Comparison of ENCODE assay signal across 8 cellular contexts in the genomic region with DNA sequence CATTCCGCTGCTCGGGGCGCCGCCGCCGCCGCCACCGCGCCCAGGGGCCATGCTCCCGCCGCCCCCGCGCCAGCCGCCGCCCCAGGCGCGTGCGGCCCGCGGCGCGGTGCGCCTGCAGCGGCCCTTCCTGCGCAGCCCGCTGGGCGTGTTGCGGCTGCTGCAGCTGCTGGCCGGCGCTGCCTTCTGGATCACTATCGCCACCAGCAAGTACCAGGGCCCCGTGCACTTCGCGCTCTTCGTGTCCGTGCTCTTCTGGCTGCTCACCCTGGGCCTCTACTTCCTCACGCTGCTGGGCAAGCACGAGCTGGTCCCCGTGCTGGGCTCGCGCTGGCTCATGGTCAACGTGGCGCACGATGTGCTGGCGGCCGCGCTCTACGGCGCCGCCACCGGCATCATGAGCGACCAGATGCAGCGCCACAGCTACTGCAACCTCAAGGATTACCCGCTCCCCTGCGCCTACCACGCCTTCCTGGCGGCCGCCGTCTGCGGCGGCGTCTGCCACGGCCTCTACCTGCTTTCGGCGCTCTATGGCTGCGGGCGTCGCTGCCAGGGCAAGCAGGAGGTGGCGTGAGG. TPM values are rescaled to one million over a fixed set of nuclear protein-coding genes. Genes with fewer than 3 reads are reported as not detected.
DNase-seq lines count a peak whose midpoint lies in the region; ATAC-seq and TF ChIP-seq lines count a peak whose summit lies in the region.

No MANE protein-coding gene starts in this region.

- ATAC-seq in GM18867 (IDR thresholded peaks at IDR 0.05; ENCODE audit: unreplicated experiment) (peak; percentile 83), HG03095 (IDR thresholded peaks at IDR 0.05; ENCODE audit: unreplicated experiment) (peak; percentile 77), naive B cell (ENCODE audit: low read depth in 2 of 2) (peak; percentile 78 to 85)

- H3K27ac ChIP-seq in substantia nigra (ENCODE audit: low read depth, low read length, poor library complexity, severe bottlenecking), result peak overlapping the region; percentile 61

- peak overlapping the region; percentile 81 to 99 (median 98) for H3K4me3 Mint-ChIP-seq in naive B cell

- peak overlapping the region in 5 of 6 donors; percentile 69 to 98 (median 78) for H3K27ac Mint-ChIP-seq in naive B cell

- TF ChIP-seq CTCF in AG10803 (conservative IDR thresholded peaks at IDR 0.05; ENCODE audit: low read length), result peak; percentile 29

- DNase-seq in AG10803 (ENCODE audit: low read depth) (peak; percentile 74), NOMO-1 treated with DMSO at 0.1 percent for 48 hours (lab: John Stamatoyannopoulos, UW; ENCODE audit: unreplicated experiment) (peak; percentile 50), fibroblast of gingiva (ENCODE audit: low read depth) (peak; percentile 70), naive B cell (peak; percentile 54), substantia nigra (lab: John Stamatoyannopoulos, UW) (peak in 48 of 49 donors; percentile 12 to 84 (median 58))
- peak; percentile 14 to 39 for DNase-seq in activated T-helper 1 cell treated with anti-CD3 and anti-CD28 coated beads, Interleukin-2, amount 50 U/mL, for 16 hours (ENCODE audit: low read depth in 1 of 2, low spot score in 1 of 2)

- peaks cover 8 to 19% (median 17%) of the 10 kb centered on the region in 3 donors for H3K4me1 Mint-ChIP-seq in naive B cell

- H3K4me3 ChIP-seq in AG10803 (ENCODE audit: low read length), result peak overlapping the region; percentile 86

- no peaks in the 10 kb centered on the region for H3K9me3 Mint-ChIP-seq in naive B cell

- peaks cover 27 to 37% (median 31%) of the 10 kb centered on the region in 3 donors for H3K27me3 Mint-ChIP-seq in naive B cell

- no peaks in the 10 kb centered on the region for H3K36me3 Mint-ChIP-seq in naive B cell

RNA-seq across cellular contexts. Expression of gene MARVELD1, which starts 0.4 kb away (rescaled TPM):
- under 1 TPM in 1 of 6 donors, not detected in 5; 0.57 TPM for polyA plus RNA-seq in naive B cell (ENCODE audit: low read depth in 6 of 6)

RNA-seq across cellular contexts. Expression of gene ZFYVE27, which starts 23.0 kb away (rescaled TPM):
- 10 to 100 TPM; 34.0 to 51.3 (median 38.0) TPM for polyA plus RNA-seq in naive B cell (ENCODE audit: low read depth in 6 of 6)

RNA-seq across cellular contexts. Expression of gene AVPI1, which starts 26.9 kb away (rescaled TPM):
- polyA plus RNA-seq in naive B cell (ENCODE audit: low read depth in 6 of 6), result 1 to 10 TPM; 1.4 to 4.0 (median 2.3) TPM

RNA-seq across cellular contexts. Expression of gene SFRP5, which starts 57.9 kb away (rescaled TPM):
- not detected for polyA plus RNA-seq in naive B cell (ENCODE audit: low read depth in 6 of 6)

Comparison
In these comparisons a context has a peak if more than half of its experiments do, and no peak if none do; other contexts are left out.
1. Peak in every context shown above with its lines: DNase-seq, ATAC-seq, H3K4me3 ChIP-seq and H3K27ac ChIP-seq.